ENCODE assay signal across 21 cellular contexts in genomic region chr12:121939190-121939589, GRCh38. TPM values are rescaled to one million over a fixed set of nuclear protein-coding genes. Genes with fewer than 3 reads are reported as not detected.
DNase-seq lines count a peak whose midpoint lies in the region; ATAC-seq and TF ChIP-seq lines count a peak whose summit lies in the region.
"Had no signal": no experiment of that assay in that cellular context is flagged by ENCODE, and none has a peak within 500 bp of the region (broad histone marks: within the 10 kb centered on the region; RNA-seq: fewer than 3 reads in every experiment).

No MANE protein-coding gene starts in this region.

- no peak for TF ChIP-seq CTCF in MCF 10A (IDR thresholded peaks at IDR 0.05; ENCODE audit: unreplicated experiment)
- no peak for TF ChIP-seq CTCF in breast epithelium (IDR thresholded peaks at IDR 0.05)
- TF ChIP-seq CTCF in Peyer's patch (IDR thresholded peaks at IDR 0.05): no peak
- TF ChIP-seq CTCF in hepatocyte (IDR thresholded peaks at IDR 0.05; ENCODE audit: poor library complexity): no peak

- no peak overlapping the region for H3K4me3 Mint-ChIP-seq in MCF 10A (ENCODE audit: unreplicated experiment)
- peak overlapping the region in 1 of 2 donors; percentile 21 for H3K4me3 Mint-ChIP-seq in stimulated activated naive B cell treated with anti-CD40 and anti-IgM and Interleukin-4, amounts not matched to agents 10 μg/mL and 1 μg/mL and 100 μg/mL, for 72 hours
- H3K4me3 Mint-ChIP-seq: stimulated activated naive CD8-positive, alpha-beta T cell treated with anti-CD3 and anti-CD28 coated beads, Interleukin-15, amount 100 ng/mL, for 72 hours had no signal

- H3K27me3 Mint-ChIP-seq in MCF 10A (ENCODE audit: insufficient read depth, unreplicated experiment): no peaks in the 10 kb centered on the region
- H3K27me3 Mint-ChIP-seq in stimulated activated naive B cell treated with anti-CD40 and anti-IgM and Interleukin-4, amounts not matched to agents 10 μg/mL and 1 μg/mL and 100 μg/mL, for 72 hours: no peaks in the 10 kb centered on the region
- H3K27me3 Mint-ChIP-seq: stimulated activated naive CD8-positive, alpha-beta T cell treated with anti-CD3 and anti-CD28 coated beads, Interleukin-15, amount 100 ng/mL, for 72 hours had no signal

- POLR2A ChIA-PET in MCF 10A (lab: Yijun Ruan, JAX): interaction anchor here (0.5 to 1.8 kb wide), 10 partner anchors 9 to 219 kb away, joined by 3 to 11 read pairs (median 3); partner anchors contain the start of gene PSMD9

- CTCF ChIA-PET in MCF 10A (lab: Yijun Ruan, JAX): interaction anchor here (0.7 to 0.9 kb wide), 2 partner anchors 10 to 785 kb away, joined by 3 read pairs; no protein-coding TSS in a partner anchor

- no peaks in the 10 kb centered on the region for H3K9me3 Mint-ChIP-seq in MCF 10A (ENCODE audit: unreplicated experiment)
- peaks cover 0 to 1% of the 10 kb centered on the region in 2 donors for H3K9me3 Mint-ChIP-seq in stimulated activated naive B cell treated with anti-CD40 and anti-IgM and Interleukin-4, amounts not matched to agents 10 μg/mL and 1 μg/mL and 100 μg/mL, for 72 hours

- H3K36me3 ChIP-seq in breast epithelium: no peaks in the 10 kb centered on the region
- no peaks in the 10 kb centered on the region for H3K36me3 ChIP-seq in Peyer's patch
- H3K36me3 ChIP-seq in hepatocyte (replicated peaks; ENCODE audit: insufficient read depth, low read depth): no peaks in the 10 kb centered on the region
- H3K36me3 ChIP-seq: heart left ventricle, pancreas, uterus had no signal

- BruUV-seq in MCF 10A (replicated peaks; lab: Mats Ljungman, UMichigan): no TSS peak

- DNase-seq in MCF 10A (ENCODE audit: unreplicated experiment) (peak; percentile 52), breast epithelium (ENCODE audit: low spot score in 2 of 2) (no peak), Peyer's patch (peak in 2 of 3 donors; percentile 64 to 67), hepatocyte (ENCODE audit: low spot score) (peak; percentile 49), ecto neural progenitor cell (ENCODE audit: low spot score) (no peak), AG20443 (ENCODE audit: low spot score) (no peak)
- no peak for DNase-seq in stimulated activated naive B cell treated with anti-CD40 and anti-IgM and Interleukin-4, amounts not matched to agents 10 μg/mL and 1 μg/mL and 100 μg/mL, for 72 hours
- DNase-seq: activated CD4-positive, CD25-positive, alpha-beta regulatory T cell; activated gamma-delta T cell treated with Interleukin-2 at 50 U/mL for 16 hours; dermis blood vessel endothelial cell; GF-D8; heart left ventricle; islet precursor cell; NCI-H2029; NCI-H69; pancreas; stimulated activated naive CD8-positive, alpha-beta T cell treated with anti-CD3 and anti-CD28 coated beads, Interleukin-15, amount 100 ng/mL, for 72 hours; uterus had no signal

- H3K4me2 ChIP-seq in hepatocyte: no peak overlapping the region

- H3K27me3 ChIP-seq in breast epithelium (no peaks in the 10 kb centered on the region), Peyer's patch (no peaks in the 10 kb centered on the region), hepatocyte (no peaks in the 10 kb centered on the region)
- H3K27me3 ChIP-seq: esophagus muscularis mucosa, heart left ventricle, pancreas, uterus had no signal

- H3K4me3 ChIP-seq in breast epithelium (no peak overlapping the region), Peyer's patch (no peak overlapping the region), hepatocyte (no peak overlapping the region)
- H3K4me3 ChIP-seq: esophagus muscularis mucosa, heart left ventricle, pancreas, skin epidermis, uterus had no signal

- no peaks in the 10 kb centered on the region for H3K79me2 ChIP-seq in hepatocyte

- H3K9me3 ChIP-seq in breast epithelium (no peaks in the 10 kb centered on the region), Peyer's patch (no peaks in the 10 kb centered on the region), hepatocyte (ENCODE audit: low read depth) (no peaks in the 10 kb centered on the region)
- H3K9me3 ChIP-seq: pancreas, uterus had no signal

- H2AFZ ChIP-seq in hepatocyte: no peak overlapping the region

- H3K36me3 Mint-ChIP-seq in MCF 10A (ENCODE audit: insufficient read depth, unreplicated experiment): peaks cover 52% of the 10 kb centered on the region
- peaks cover 23 to 28% of the 10 kb centered on the region in 2 donors for H3K36me3 Mint-ChIP-seq in stimulated activated naive B cell treated with anti-CD40 and anti-IgM and Interleukin-4, amounts not matched to agents 10 μg/mL and 1 μg/mL and 100 μg/mL, for 72 hours

- no peaks in the 10 kb centered on the region for H4K20me1 ChIP-seq in hepatocyte (ENCODE audit: insufficient read depth, poor library complexity, severe bottlenecking)

- H3K4me1 ChIP-seq in breast epithelium (no peaks in the 10 kb centered on the region), Peyer's patch (no peaks in the 10 kb centered on the region), hepatocyte (ENCODE audit: insufficient read depth) (no peaks in the 10 kb centered on the region)
- H3K4me1 ChIP-seq: esophagus muscularis mucosa, heart left ventricle, pancreas, uterus had no signal

- 46% methylated on average over 7 of the region's 7 CpGs for WGBS in hepatocyte (ENCODE audit: low lambda C conversion rate, missing lambda C conversion rate)

- peaks cover 8% of the 10 kb centered on the region for H3K4me1 Mint-ChIP-seq in MCF 10A (ENCODE audit: insufficient read depth, unreplicated experiment)
- H3K4me1 Mint-ChIP-seq in stimulated activated naive B cell treated with anti-CD40 and anti-IgM and Interleukin-4, amounts not matched to agents 10 μg/mL and 1 μg/mL and 100 μg/mL, for 72 hours: peaks cover 12 to 13% of the 10 kb centered on the region in 2 donors

- peak overlapping the region; percentile 9 for H3K27ac Mint-ChIP-seq in MCF 10A (ENCODE audit: low read depth, unreplicated experiment)
- H3K27ac Mint-ChIP-seq in stimulated activated naive B cell treated with anti-CD40 and anti-IgM and Interleukin-4, amounts not matched to agents 10 μg/mL and 1 μg/mL and 100 μg/mL, for 72 hours: no peak overlapping the region
- H3K27ac Mint-ChIP-seq: stimulated activated naive CD8-positive, alpha-beta T cell treated with anti-CD3 and anti-CD28 coated beads, Interleukin-15, amount 100 ng/mL, for 72 hours had no signal

- H3K27ac ChIP-seq in breast epithelium (no peak overlapping the region), Peyer's patch (no peak overlapping the region), hepatocyte (no peak overlapping the region)
- H3K27ac ChIP-seq: esophagus muscularis mucosa, heart left ventricle, pancreas, skin epidermis, uterus had no signal

- TF ChIP-seq POLR2A in breast epithelium (IDR thresholded peaks at IDR 0.05): no peak
- no peak for TF ChIP-seq POLR2A in Peyer's patch (IDR thresholded peaks at IDR 0.05)

- H3K9me2 ChIP-seq in hepatocyte (replicated peaks; ENCODE audit: insufficient read depth): no peaks in the 10 kb centered on the region

- ATAC-seq in stimulated activated naive B cell treated with anti-CD40 and anti-IgM and Interleukin-4, amounts not matched to agents 10 μg/mL and 1 μg/mL and 100 μg/mL, for 72 hours (replicated peaks): peak; percentile 70 to 88
- no peak for ATAC-seq in GM21367 (IDR thresholded peaks at IDR 0.05; ENCODE audit: unreplicated experiment)
- ATAC-seq: heart left ventricle; pancreas; stimulated activated naive CD8-positive, alpha-beta T cell treated with anti-CD3 and anti-CD28 coated beads, Interleukin-15, amount 100 ng/mL, for 72 hours had no signal

- intact Hi-C loops in MCF 10A (cut with micrococcal nuclease): no loop called here
- intact Hi-C loops in breast epithelium (cut with DNase I; ENCODE audit: low total_unique reads): no loop called here

RNA-seq across cellular contexts. Expression of gene CFAP251, which starts 20.8 kb away (rescaled TPM):
- total RNA-seq in MCF 10A (2022): 19.7 and 23.5 TPM in 2 replicates
- 1 to 10 TPM; 4.8 to 8.2 (median 6.7) TPM for total RNA-seq in breast epithelium
- 1 to 10 TPM in 1 of 4 donors, under 1 TPM in 2, not detected in 1; 0.67 to 1.1 (median 0.95) TPM for total RNA-seq in Peyer's patch
- total RNA-seq in hepatocyte: 1.6 and 3.7 TPM in 2 replicates
- 3.0 and 8.5 TPM in 2 replicates for polyA plus RNA-seq in hepatocyte

RNA-seq across cellular contexts. Expression of gene PSMD9, which starts 50.6 kb away (rescaled TPM):
- 96.3 and 105 TPM in 2 replicates for total RNA-seq in MCF 10A (2022)
- 10 to 100 TPM; 34.7 to 65.3 (median 37.9) TPM for total RNA-seq in breast epithelium
- total RNA-seq in Peyer's patch: 10 to 100 TPM; 33.1 to 47.7 (median 37.8) TPM
- total RNA-seq in hepatocyte: 61.4 and 106 TPM in 2 replicates
- polyA plus RNA-seq in hepatocyte: 105 and 114 TPM in 2 replicates

Comparison
In these comparisons a context has a peak if more than half of its experiments do, and no peak if none do; other contexts are left out.
1. DNase-seq: peak in MCF 10A (single experiment), Peyer's patch (2 of 3) and hepatocyte (single experiment); none in breast epithelium (0 of 2), stimulated activated naive B cell treated with anti-CD40 and anti-IgM and Interleukin-4, amounts not matched to agents 10 μg/mL and 1 μg/mL and 100 μg/mL, for 72 hours (single experiment), ecto neural progenitor cell (single experiment) and AG20443 (single experiment).